Comparison of ENCODE assay signal across 8 cellular contexts in the genomic region with DNA sequence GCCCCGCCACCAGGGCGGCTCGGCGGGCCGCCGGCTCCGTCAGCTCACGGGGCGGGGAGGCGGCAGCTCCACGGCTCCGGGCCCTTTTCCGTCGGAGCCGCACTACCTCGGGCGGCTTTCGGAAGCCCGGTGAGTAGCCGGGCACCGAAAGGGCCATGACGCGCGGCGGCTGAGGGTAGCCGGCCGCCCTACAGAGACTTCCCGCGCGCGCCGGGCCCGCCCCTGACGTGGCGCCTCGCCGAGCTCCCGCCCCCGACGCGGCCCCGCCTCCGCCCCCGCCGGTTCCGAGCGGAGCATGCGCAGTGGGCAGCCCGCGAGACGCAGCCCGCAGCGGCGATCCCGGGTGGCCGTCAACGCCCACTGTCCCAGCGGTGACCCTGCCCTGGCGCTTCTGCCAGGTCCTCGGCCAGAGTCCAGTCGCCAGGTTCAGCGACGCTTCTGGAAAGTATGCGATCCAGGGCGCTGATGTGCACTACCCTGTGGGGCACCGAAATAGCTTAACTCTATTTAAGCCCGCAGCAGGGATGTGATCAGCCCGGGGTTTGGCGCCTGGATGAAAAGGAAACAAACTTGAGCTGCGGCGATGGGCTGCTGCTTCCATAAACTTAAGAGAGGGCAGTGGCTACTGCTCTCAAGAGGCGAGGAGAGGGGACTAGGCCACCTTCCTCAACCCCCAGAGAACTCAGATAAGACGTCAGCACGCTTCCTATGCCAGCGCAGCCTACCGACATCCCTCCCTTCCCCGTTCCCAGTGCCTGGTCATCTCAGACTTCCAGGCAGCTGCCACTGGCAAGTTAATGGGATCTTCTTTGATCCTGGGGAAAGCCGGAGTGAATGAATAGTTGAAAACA. TPM values are rescaled to one million over a fixed set of nuclear protein-coding genes. Genes with fewer than 3 reads are reported as not detected.
DNase-seq lines count a peak whose midpoint lies in the region; ATAC-seq and TF ChIP-seq lines count a peak whose summit lies in the region.

A gene with protein sequence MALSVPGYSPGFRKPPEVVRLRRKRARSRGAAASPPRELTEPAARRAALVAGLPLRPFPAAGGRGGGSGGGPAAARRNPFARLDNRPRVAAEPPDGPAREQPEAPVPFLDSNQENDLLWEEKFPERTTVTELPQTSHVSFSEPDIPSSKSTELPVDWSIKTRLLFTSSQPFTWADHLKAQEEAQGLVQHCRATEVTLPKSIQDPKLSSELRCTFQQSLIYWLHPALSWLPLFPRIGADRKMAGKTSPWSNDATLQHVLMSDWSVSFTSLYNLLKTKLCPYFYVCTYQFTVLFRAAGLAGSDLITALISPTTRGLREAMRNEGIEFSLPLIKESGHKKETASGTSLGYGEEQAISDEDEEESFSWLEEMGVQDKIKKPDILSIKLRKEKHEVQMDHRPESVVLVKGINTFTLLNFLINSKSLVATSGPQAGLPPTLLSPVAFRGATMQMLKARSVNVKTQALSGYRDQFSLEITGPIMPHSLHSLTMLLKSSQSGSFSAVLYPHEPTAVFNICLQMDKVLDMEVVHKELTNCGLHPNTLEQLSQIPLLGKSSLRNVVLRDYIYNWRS (minus strand): TSS at position 200 of the 851 bp plus-strand sequence. CDS start 43 bp downstream, at position 157.

- H3K56ac ChIP-seq in IMR-90 (ENCODE audit: extremely low read depth, insufficient read depth, low read length), result peak within 1 kb of the TSS; percentile 90

- no TSS peak for BruUV-seq in IMR-90 (replicated peaks; lab: Mats Ljungman, UMichigan)

- CTCF ChIA-PET in IMR-90 (lab: Yijun Ruan, JAX), result no interaction called here

- peak within 1 kb of the TSS; percentile 38 for H4K5ac ChIP-seq in IMR-90 (ENCODE audit: low read depth, low read length)

- no peak for TF ChIP-seq RAD21 in IMR-90 (IDR thresholded peaks at IDR 0.05; ENCODE audit: low read length)

- H3K27me3 ChIP-seq in IMR-90 (ENCODE audit: control insufficient read depth, insufficient read depth, low read length) (no peaks in the 10 kb centered on the region), mucosa of rectum (ENCODE audit: control insufficient read depth in 2 of 2, insufficient read depth in 2 of 2, low read length in 2 of 2) (no peaks in the 10 kb centered on the region)

- H4K8ac ChIP-seq in IMR-90 (ENCODE audit: low read depth in 2 of 2, low read length in 2 of 2), result peak within 1 kb of the TSS; percentile 41 to 82

- peak; percentile 82 for ATAC-seq in GM21528 (IDR thresholded peaks at IDR 0.05; ENCODE audit: low FRiP score, unreplicated experiment)
- peak; percentile 93 for ATAC-seq in IMR-90 (ENCODE audit: low read depth)

- H2BK20ac ChIP-seq in IMR-90 (ENCODE audit: low read depth, low read length), result no peak within 1 kb of the TSS

- POLR2A ChIA-PET in IMR-90 (lab: Charles Lee; ENCODE audit: unreplicated experiment), result interaction anchor here (1.8 kb wide), 1 partner anchor 11 kb away, joined by 4 read pairs; no protein-coding TSS in a partner anchor

- H3K23ac ChIP-seq in IMR-90 (ENCODE audit: low read depth, low read length), result peak within 1 kb of the TSS; percentile 81

- DNase-seq in DMS153 treated with DMSO at 0.1 percent for 48 hours (lab: John Stamatoyannopoulos, UW; ENCODE audit: unreplicated experiment), result peak; percentile 83
- DNase-seq in IMR-90, result peak; percentile 73
- DNase-seq in OCI-M2 (lab: John Stamatoyannopoulos, UW; ENCODE audit: unreplicated experiment), result peak; percentile 66
- peak; percentile 92 for DNase-seq in activated T-cell treated with anti-CD3 and anti-CD28 coated beads, Interleukin-2, amount 50 U/mL, for 1 hour
- peak; percentile 90 to 96 for DNase-seq in erythroblast (lab: John Stamatoyannopoulos, UW)
- peak; percentile 91 for DNase-seq in stimulated activated CD8-positive, alpha-beta memory T cell treated with anti-CD3 and anti-CD28 coated beads, Interleukin-4, amount 100 ng/mL, for 48 hours

- H2BK120ac ChIP-seq in IMR-90 (ENCODE audit: low read depth, low read length), result peak within 1 kb of the TSS; percentile 49

- peak within 1 kb of the TSS; percentile 16 for H3K18ac ChIP-seq in IMR-90 (ENCODE audit: low read depth, low read length)

- peaks cover 21 to 28% of the 10 kb centered on the region in 2 experiments for H3K79me1 ChIP-seq in IMR-90 (ENCODE audit: low read depth in 1 of 2, low read length in 2 of 2)

- peak; percentile 87 for TF ChIP-seq POLR2A in IMR-90 (IDR thresholded peaks at IDR 0.05; ENCODE audit: low read depth, low read length)
- TF ChIP-seq POLR2A in erythroblast (IDR thresholded peaks at IDR 0.05; ENCODE audit: low read length), result peak; percentile 77

- H3K4me1 ChIP-seq in IMR-90 (ENCODE audit: control insufficient read depth, insufficient read depth, low read length) (peaks cover 2% of the 10 kb centered on the region; the same call in 1 of the 2 replicates), mucosa of rectum (ENCODE audit: control insufficient read depth in 2 of 2, insufficient read depth in 2 of 2, low read length in 2 of 2) (peaks cover 0 to 11% of the 10 kb centered on the region in 2 donors)

- H4K91ac ChIP-seq in IMR-90 (ENCODE audit: insufficient read depth, low read depth, low read length), result peak within 1 kb of the TSS; percentile 70

- H4K20me1 ChIP-seq in IMR-90 (ENCODE audit: insufficient read depth, low read length), result no peaks in the 10 kb centered on the region; the same call in 1 of the 2 replicates

- H2AFZ ChIP-seq in IMR-90 (replicated peaks; ENCODE audit: low read length, poor library complexity), result peak within 1 kb of the TSS; percentile 99

- intact Hi-C loops in IMR-90 (cut with micrococcal nuclease), result no loop called here

- H2AK5ac ChIP-seq in IMR-90 (ENCODE audit: low read depth, low read length), result peak within 1 kb of the TSS; percentile 70

- H2BK5ac ChIP-seq in IMR-90 (ENCODE audit: low read depth, low read length, poor library complexity, severe bottlenecking), result peak within 1 kb of the TSS; percentile 88

- WGBS in IMR-90 (ENCODE audit: extremely low coverage in 2 of 2, insufficient read length in 1 of 2), 2 experiments, result 0% methylated on average over 41 of the region's 78 CpGs; no CpG with 5 or more reads in 1 of the 2 experiments

- H2AK9ac ChIP-seq in IMR-90 (replicated peaks; ENCODE audit: low read depth, low read length, poor library complexity), result peak within 1 kb of the TSS; percentile 96

- peak within 1 kb of the TSS; percentile 75 for H3K4ac ChIP-seq in IMR-90 (ENCODE audit: low read depth, low read length)

- H3K4me2 ChIP-seq in IMR-90 (ENCODE audit: low read depth, low read length), result peak within 1 kb of the TSS; percentile 92

- H3K9me3 ChIP-seq in IMR-90 (ENCODE audit: control insufficient read depth, insufficient read depth, low read length) (no peaks in the 10 kb centered on the region), mucosa of rectum (ENCODE audit: control insufficient read depth in 2 of 2, low read length in 2 of 2) (no peaks in the 10 kb centered on the region)

- H2BK15ac ChIP-seq in IMR-90 (ENCODE audit: low read depth, low read length), result no peak within 1 kb of the TSS; the same call in 2 of the 3 replicates

- H3K14ac ChIP-seq in IMR-90 (replicated peaks; ENCODE audit: low read depth, low read length), result peak within 1 kb of the TSS; percentile 74

- H3K9me1 ChIP-seq in IMR-90 (ENCODE audit: insufficient read depth, low read length), result peaks cover 4% of the 10 kb centered on the region

- no peak; the same call in 1 of the 2 replicates for TF ChIP-seq CTCF in IMR-90 (conservative IDR thresholded peaks at IDR 0.05; ENCODE audit: low read depth, low read length)

- H3K36me3 ChIP-seq in IMR-90 (ENCODE audit: control insufficient read depth, insufficient read depth, low read length) (peaks cover 2% of the 10 kb centered on the region; the same call in 1 of the 2 replicates), mucosa of rectum (ENCODE audit: control insufficient read depth in 2 of 2, insufficient read depth in 2 of 2, low read length in 2 of 2) (no peaks in the 10 kb centered on the region)

- H3K27ac ChIP-seq in IMR-90 (ENCODE audit: insufficient read depth, low read length) (peak within 1 kb of the TSS; percentile 84), mucosa of rectum (ENCODE audit: low read depth in 2 of 2, low read length in 2 of 2) (peak within 1 kb of the TSS; percentile 73 to 83)

- dilution Hi-C loops in IMR-90 (cut with HindIII; ENCODE audit: low sequenced_read_pairs, unreplicated experiment), result no loop called here

- H3K4me3 ChIP-seq in IMR-90 (ENCODE audit: insufficient read depth, low read depth, low read length) (peak within 1 kb of the TSS; percentile 85), mucosa of rectum (ENCODE audit: low read length in 2 of 2) (peak within 1 kb of the TSS; percentile 84 to 93)

- peak within 1 kb of the TSS; percentile 94 for H3K9ac ChIP-seq in IMR-90 (ENCODE audit: low read depth, low read length)
- peak within 1 kb of the TSS; percentile 73 to 87 for H3K9ac ChIP-seq in mucosa of rectum (ENCODE audit: low read depth in 1 of 2, low read length in 2 of 2)

- in situ Hi-C loops in IMR-90 (cut with MboI; ENCODE audit: low sequenced_read_pairs), result no loop called here

TF ChIP-seq in IMR-90, 13 proteins besides CTCF, POLR2A, EP300 and RAD21:
- TF ChIP-seq MAZ (IDR thresholded peaks at IDR 0.05; ENCODE audit: borderline replicate concordance, low read depth, low read length) (peak; percentile 60; the same call in 1 of the 2 replicates), RCOR1 (IDR thresholded peaks at IDR 0.05; ENCODE audit: insufficient replicate concordance, low read length) (no peak), MXI1 (IDR thresholded peaks at IDR 0.05; ENCODE audit: borderline replicate concordance, low read depth, low read length) (peak; percentile 17; the same call in 1 of the 2 replicates)

RNA-seq across cellular contexts. Expression of the gene that starts here (rescaled TPM):
- 14.3 and 16.7 TPM in 2 replicates for total RNA-seq in IMR-90 (2012; rRNA removed)
- 16.6 and 17.2 TPM in 2 replicates for polyA plus RNA-seq in IMR-90 (2012; rRNA removed)
- polyA plus RNA-seq in IMR-90 (2012; cell fraction: cytosol; rRNA removed), result 4.2 and 5.7 TPM in 2 replicates
- 7.1 and 32.4 TPM in 2 replicates for polyA plus RNA-seq in IMR-90 (2012; cell fraction: nucleus; rRNA removed; ENCODE audit: low replicate concordance)

Comparison
In these comparisons a context has a peak if more than half of its experiments do, and no peak if none do; other contexts are left out.
1. Peak in every context shown above with its lines: DNase-seq, ATAC-seq, H3K4me3 ChIP-seq and H3K27ac ChIP-seq.